ENCODE assay signal across 9 cellular contexts in genomic region chr14:55128386-55129085, GRCh38. TPM values are rescaled to one million over a fixed set of nuclear protein-coding genes. Genes with fewer than 3 reads are reported as not detected.
DNase-seq lines count a peak whose midpoint lies in the region; TF ChIP-seq lines count a peak whose summit lies in the region.
"Had no signal": no experiment of that assay in that cellular context is flagged by ENCODE, and none has a peak within 500 bp of the region (broad histone marks: within the 10 kb centered on the region; RNA-seq: fewer than 3 reads in every experiment).

No MANE protein-coding gene starts in this region.

- TF ChIP-seq CTCF in DOHH2 (IDR thresholded peaks at IDR 0.05; ENCODE audit: low read depth, low read length, poor library complexity, severe bottlenecking), result no peak
- TF ChIP-seq CTCF in fibroblast of lung (conservative IDR thresholded peaks at IDR 0.05 in 1 of 2, IDR thresholded peaks at IDR 0.05 in 1 of 2; ENCODE audit: low read depth in 1 of 2, low read length in 2 of 2), result no peak
- no peak for TF ChIP-seq CTCF in prostate gland (IDR thresholded peaks at IDR 0.05)

- H3K9me3 ChIP-seq in DOHH2 (ENCODE audit: control insufficient read depth, insufficient read depth, low read length) (no peaks in the 10 kb centered on the region), SJCRH30 (replicated peaks) (no peaks in the 10 kb centered on the region), fibroblast of lung (ENCODE audit: control insufficient read depth, insufficient read depth, low read depth, low read length) (no peaks in the 10 kb centered on the region), prostate gland (no peaks in the 10 kb centered on the region)

- H3K79me2 ChIP-seq in DOHH2 (ENCODE audit: control insufficient read depth, low read length) (no peaks in the 10 kb centered on the region), fibroblast of lung (ENCODE audit: control insufficient read depth, insufficient read depth, low read length) (peaks cover 43% of the 10 kb centered on the region)

- peaks cover 8% of the 10 kb centered on the region for H3K4me1 ChIP-seq in DOHH2 (ENCODE audit: control insufficient read depth, low read length)
- H3K4me1 ChIP-seq in SJCRH30, result no peaks in the 10 kb centered on the region
- H3K4me1 ChIP-seq in fibroblast of lung (ENCODE audit: control insufficient read depth, extremely low read depth, insufficient read depth, low read length), result peaks cover 17% of the 10 kb centered on the region
- peaks cover 8% of the 10 kb centered on the region for H3K4me1 ChIP-seq in prostate gland (replicated peaks)

- DNase-seq in SJCRH30, result no peak
- no peak for DNase-seq in fibroblast of lung (ENCODE audit: low read depth in 2 of 2)
- DNase-seq in prostate gland (ENCODE audit: low spot score), result peak; percentile 3
- DNase-seq in DMS114 treated with DMSO at 0.1 percent for 48 hours (lab: John Stamatoyannopoulos, UW; ENCODE audit: unreplicated experiment), result no peak
- DNase-seq in mesenteric fat pad (ENCODE audit: low spot score), result no peak
- no peak for DNase-seq in UCSD-AML1 (lab: John Stamatoyannopoulos, UW; ENCODE audit: unreplicated experiment)
- DNase-seq in NCI-H2029 (lab: John Stamatoyannopoulos, UW), result no peak
- DNase-seq: hippocampal formation had no signal

- H3K4me3 ChIP-seq in DOHH2 (ENCODE audit: low read length) (peak overlapping the region; percentile 45; the same call in 1 of the 2 replicates), SJCRH30 (peak overlapping the region; percentile 53), fibroblast of lung (replicated peaks in 1 of 4; ENCODE audit: control extremely low read depth in 1 of 4, insufficient read depth in 1 of 4, low read depth in 3 of 4, low read length in 4 of 4) (peak overlapping the region; percentile 45 to 98 (median 70)), prostate gland (peak overlapping the region; percentile 74 to 80)

- no peaks in the 10 kb centered on the region for H3F3A ChIP-seq in DOHH2 (ENCODE audit: control insufficient read depth, insufficient read depth)

- H2AFZ ChIP-seq in fibroblast of lung (ENCODE audit: low read length), result no peak overlapping the region

- no peaks in the 10 kb centered on the region for H4K20me1 ChIP-seq in DOHH2 (ENCODE audit: control insufficient read depth, insufficient read depth, low read depth, low read length)
- peaks cover 2% of the 10 kb centered on the region for H4K20me1 ChIP-seq in fibroblast of lung (ENCODE audit: control insufficient read depth, extremely low read depth, insufficient read depth, low read length)

- no peaks in the 10 kb centered on the region for H3K36me3 ChIP-seq in DOHH2 (ENCODE audit: control insufficient read depth, low read length)
- H3K36me3 ChIP-seq in SJCRH30, result no peaks in the 10 kb centered on the region
- no peaks in the 10 kb centered on the region for H3K36me3 ChIP-seq in fibroblast of lung (ENCODE audit: control insufficient read depth, insufficient read depth, low read length)
- no peaks in the 10 kb centered on the region for H3K36me3 ChIP-seq in prostate gland

- WGBS in prostate gland, result 23% methylated on average over 20 of the region's 20 CpGs

- H3K27ac ChIP-seq in DOHH2 (ENCODE audit: low read depth, low read length) (no peak overlapping the region), SJCRH30 (no peak overlapping the region), fibroblast of lung (ENCODE audit: insufficient read depth, low read length) (peak overlapping the region; percentile 38), prostate gland (peak overlapping the region; percentile 90 to 91)

- H3K4me2 ChIP-seq in DOHH2 (ENCODE audit: low read length) (peak overlapping the region; percentile 57), fibroblast of lung (ENCODE audit: extremely low read depth, insufficient read depth, low read length) (peak overlapping the region; percentile 75)

- no peak for TF ChIP-seq POLR2A in prostate gland (IDR thresholded peaks at IDR 0.05)

- H3K9me2 ChIP-seq in DOHH2 (replicated peaks; ENCODE audit: control insufficient read depth, low read length), result no peaks in the 10 kb centered on the region

- peak overlapping the region; percentile 96 for H3K9ac ChIP-seq in fibroblast of lung (ENCODE audit: insufficient read depth, low read length)

- H3K27me3 ChIP-seq in DOHH2 (ENCODE audit: control insufficient read depth, low read length) (peaks cover 58% of the 10 kb centered on the region), SJCRH30 (no peaks in the 10 kb centered on the region), fibroblast of lung (ENCODE audit: control insufficient read depth, insufficient read depth, low read length) (no peaks in the 10 kb centered on the region), prostate gland (replicated peaks; ENCODE audit: insufficient read depth) (no peaks in the 10 kb centered on the region)

- intact Hi-C loops in prostate gland (cut with DNase I), result loop anchor here (5.0 kb wide), 1 partner anchor 36 kb away; no protein-coding TSS in a partner anchor

RNA-seq across cellular contexts. Expression of gene LGALS3, which starts 0.5 kb away (rescaled TPM):
- total RNA-seq in SJCRH30 (2014; rRNA removed; shearing (Covaris generic)), result 1.9 and 2.0 TPM in 2 replicates
- total RNA-seq in fibroblast of lung, result 430 and 434 TPM in 2 replicates
- polyA plus RNA-seq in fibroblast of lung, result 333 and 398 TPM in 2 replicates
- polyA plus RNA-seq in fibroblast of lung (2012), result 345 and 493 TPM in 2 replicates
- polyA minus RNA-seq in fibroblast of lung (ENCODE audit: low replicate concordance), result 110 and 113 TPM in 2 replicates
- 100 to 1,000 TPM; 334 to 400 TPM for total RNA-seq in prostate gland
- 241 TPM for total RNA-seq in mesenteric fat pad

Comparison
In these comparisons a context has a peak if more than half of its experiments do, and no peak if none do; other contexts are left out.
1. H3K27ac ChIP-seq: peak in fibroblast of lung (single experiment) and prostate gland (2 of 2); none in DOHH2 (single experiment) and SJCRH30 (single experiment).
2. RNA of gene LGALS3, which starts 0.5 kb away (total RNA-seq): 430 to 434 TPM in fibroblast of lung, 334 to 400 TPM in prostate gland and 241 TPM in mesenteric fat pad (single experiment); 1.9 to 2.0 TPM in SJCRH30; every median in the first group is over 10 times any median in the second.
3. Peak in every context shown above with its lines, with median percentiles within 50 percentile points of each other: H3K4me3 ChIP-seq.